8 cellular contexts compared by ENCODE assay signal in the genomic region with DNA sequence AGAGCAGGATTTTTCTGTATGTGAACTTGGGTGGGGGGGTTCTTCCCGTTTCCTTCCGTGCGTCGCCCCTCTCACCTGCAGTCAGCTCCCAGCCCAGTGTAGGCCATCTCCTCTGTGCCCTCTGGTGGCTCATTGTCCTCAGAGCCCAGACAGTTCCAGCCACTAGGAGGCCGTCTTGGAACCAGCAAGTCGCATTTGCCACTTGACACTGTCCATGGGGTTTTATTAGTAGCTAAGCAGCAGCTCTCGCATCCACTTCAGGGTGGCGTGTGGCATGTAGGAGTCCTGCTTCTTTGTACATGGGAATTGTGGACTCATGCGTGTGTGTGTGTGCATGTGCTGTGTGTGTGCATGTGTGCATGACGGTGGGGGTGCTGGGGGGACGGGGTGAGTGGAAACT.
DNase-seq lines count a peak whose midpoint lies in the region; ATAC-seq and TF ChIP-seq lines count a peak whose summit lies in the region.

No MANE protein-coding gene starts in this region.

- TF ChIP-seq CTCF in OCI-LY7 (conservative IDR thresholded peaks at IDR 0.05; ENCODE audit: low read length), result peak; percentile 85

- CTCF ChIA-PET in OCI-LY7 (lab: Charles Lee; ENCODE audit: unreplicated experiment), result interaction anchor here (0.6 kb wide), 1 partner anchor 226 kb away, joined by 3 read pairs; no protein-coding TSS in a partner anchor

- H4K20me1 ChIP-seq in OCI-LY7 (ENCODE audit: insufficient read depth, low read length), result no peaks in the 10 kb centered on the region; the same call in 1 of the 2 replicates

- peaks cover 89% of the 10 kb centered on the region for H3K36me3 ChIP-seq in OCI-LY7 (ENCODE audit: insufficient read depth, low read length)

- H3K79me2 ChIP-seq in OCI-LY7 (ENCODE audit: insufficient read depth, low read depth, low read length), result peaks cover 4% of the 10 kb centered on the region; the same call in 1 of the 2 replicates

- intact Hi-C loops in OCI-LY7 (cut with micrococcal nuclease; ENCODE audit: unreplicated experiment), result no loop called here

- H3K4me1 ChIP-seq in OCI-LY7 (ENCODE audit: insufficient read depth, low read length, poor library complexity, severe bottlenecking), result peaks cover 47% of the 10 kb centered on the region

- H3K27ac ChIP-seq in OCI-LY7 (ENCODE audit: low read depth, low read length, poor library complexity, severe bottlenecking) (no peak overlapping the region), cingulate gyrus (ENCODE audit: low read depth, low read length) (peak overlapping the region; percentile 80)

- no peaks in the 10 kb centered on the region for H3K9me3 ChIP-seq in OCI-LY7 (ENCODE audit: low read length)

- no peak overlapping the region for H2AFZ ChIP-seq in OCI-LY7 (ENCODE audit: low read length)

- DNase-seq in 8988T, result peak; percentile 51
- peak; percentile 63 for DNase-seq in ELR (ENCODE audit: low read depth)
- peak; percentile 57 for DNase-seq in OCI-LY7 (ENCODE audit: low spot score)
- peak; percentile 86 for DNase-seq in medulla oblongata (ENCODE audit: extremely low spot score)
- no peak for DNase-seq in NCI-H1436 treated with DMSO at 0.1 percent for 48 hours (lab: John Stamatoyannopoulos, UW)
- DNase-seq in NOMO-1 treated with dmso at 0.1 percent for 144 hours (lab: John Stamatoyannopoulos, UW; ENCODE audit: unreplicated experiment), result no peak

- BruUV-seq in OCI-LY7 (replicated peaks; lab: Mats Ljungman, UMichigan), result no TSS peak

- POLR2A ChIA-PET in OCI-LY7 (lab: Charles Lee), result interaction anchor here (0.6 to 1.0 kb wide), 2 partner anchors 46 to 69 kb away, joined by 3 read pairs; no protein-coding TSS in a partner anchor

- no peak for ATAC-seq in GM18867 (IDR thresholded peaks at IDR 0.05; ENCODE audit: unreplicated experiment)

- no peaks in the 10 kb centered on the region for H3K9me2 ChIP-seq in OCI-LY7 (ENCODE audit: insufficient read depth, low read length)

- H3K4me3 ChIP-seq in OCI-LY7 (ENCODE audit: low read depth, low read length, poor library complexity, severe bottlenecking), result no peak overlapping the region

- no peak overlapping the region for H3K4me2 ChIP-seq in OCI-LY7 (ENCODE audit: low read length)

Comparison
In these comparisons a context has a peak if more than half of its experiments do, and no peak if none do; other contexts are left out.
1. DNase-seq: peak in 8988T (single experiment), ELR (single experiment), OCI-LY7 (single experiment) and medulla oblongata (single experiment); none in NCI-H1436 treated with DMSO at 0.1 percent for 48 hours (single experiment) and NOMO-1 treated with dmso at 0.1 percent for 144 hours (single experiment).